In genomic region chr14:106348873-106349540, GRCh38 we compare ENCODE assay signal across 7 cellular contexts.
DNase-seq lines count a peak whose midpoint lies in the region; ATAC-seq and TF ChIP-seq lines count a peak whose summit lies in the region.
"Not testable (repeated sequence)": the region's sequence is repeated elsewhere in the genome, so short reads cannot be mapped to it uniquely, and the experiment has no call there.

No MANE protein-coding gene starts in this region.

- POLR2A ChIA-PET in naive thymus-derived CD8-positive, alpha-beta T cell (lab: Charles Lee), result not testable (repeated sequence)

- not testable (repeated sequence) for H3K36me3 ChIP-seq in effector memory CD4-positive, alpha-beta T cell (ENCODE audit: control insufficient read depth, insufficient read depth, low read length)

- not testable (repeated sequence) for H3K4me3 ChIP-seq in GM12864 (ENCODE audit: low read depth, low read length); NB4 (ENCODE audit: low read depth, low read length); effector memory CD4-positive, alpha-beta T cell (ENCODE audit: insufficient read depth, low read depth, low read length, poor library complexity, severe bottlenecking)

- not testable (repeated sequence) for H3K27ac ChIP-seq in effector memory CD4-positive, alpha-beta T cell (ENCODE audit: insufficient read depth, low read length, poor library complexity, severe bottlenecking)

- H3K27me3 Mint-ChIP-seq in activated T-cell treated with anti-CD3 and anti-CD28 coated beads, Interleukin-2, amount 50 U/mL, for 72 hours (ENCODE audit: low read depth), result peaks cover 55% of the 10 kb centered on the region
- peaks cover 0 to 38% (median 21%) of the 10 kb centered on the region in 5 donors for H3K27me3 Mint-ChIP-seq in naive thymus-derived CD8-positive, alpha-beta T cell

- H3K4me1 Mint-ChIP-seq in activated T-cell treated with anti-CD3 and anti-CD28 coated beads, Interleukin-2, amount 50 U/mL, for 72 hours (ENCODE audit: low read depth), result not testable (repeated sequence)
- peaks cover 2 to 12% (median 7%) of the 10 kb centered on the region in 4 donors for H3K4me1 Mint-ChIP-seq in naive thymus-derived CD8-positive, alpha-beta T cell

- not testable (repeated sequence) for H3K4me1 ChIP-seq in effector memory CD4-positive, alpha-beta T cell (ENCODE audit: control insufficient read depth, insufficient read depth, low read length, poor library complexity, severe bottlenecking)

- DNase-seq in GM12864 (ENCODE audit: low read depth), result not testable (repeated sequence)
- DNase-seq in NB4 (ENCODE audit: low read depth), result peak; percentile 49
- peak; percentile 53 for DNase-seq in activated CD4-positive, alpha-beta T cell treated with anti-CD3 and anti-CD28 coated beads for 1 hour
- peak; percentile 61 to 93 for DNase-seq in activated T-cell treated with anti-CD3 and anti-CD28 coated beads, Interleukin-2, amount 50 U/mL, for 72 hours
- DNase-seq in effector memory CD4-positive, alpha-beta T cell, result peak in 2 of 3 donors; percentile 53 to 70
- DNase-seq in naive thymus-derived CD8-positive, alpha-beta T cell, result peak in 9 of 10 donors; percentile 48 to 91 (median 82)
- peak; percentile 19 to 69 (median 41) for DNase-seq in stimulated activated CD4-positive, alpha-beta T cell treated with anti-CD3 and anti-CD28 coated beads, TNF-alpha, amount 100 ng/mL, for 24 hours (ENCODE audit: low read depth in 3 of 3)

- not testable (repeated sequence) for H3K36me3 Mint-ChIP-seq in activated T-cell treated with anti-CD3 and anti-CD28 coated beads, Interleukin-2, amount 50 U/mL, for 72 hours (ENCODE audit: insufficient read depth in 2 of 2); naive thymus-derived CD8-positive, alpha-beta T cell

- not testable (repeated sequence) for H3K9me3 Mint-ChIP-seq in activated T-cell treated with anti-CD3 and anti-CD28 coated beads, Interleukin-2, amount 50 U/mL, for 72 hours; naive thymus-derived CD8-positive, alpha-beta T cell

- peak; percentile 41 to 65 for ATAC-seq in activated T-cell treated with anti-CD3 and anti-CD28 coated beads, Interleukin-2, amount 50 U/mL, for 72 hours (replicated peaks in 1 of 2)
- ATAC-seq in naive thymus-derived CD8-positive, alpha-beta T cell, result peak in 1 of 2 donors; percentile 50

- not testable (repeated sequence) for H3K27ac Mint-ChIP-seq in activated T-cell treated with anti-CD3 and anti-CD28 coated beads, Interleukin-2, amount 50 U/mL, for 72 hours; naive thymus-derived CD8-positive, alpha-beta T cell

- H3K9me3 ChIP-seq in effector memory CD4-positive, alpha-beta T cell (ENCODE audit: control insufficient read depth, low read length), result not testable (repeated sequence)

- not testable (repeated sequence) for H3K4me3 Mint-ChIP-seq in activated T-cell treated with anti-CD3 and anti-CD28 coated beads, Interleukin-2, amount 50 U/mL, for 72 hours
- H3K4me3 Mint-ChIP-seq in naive thymus-derived CD8-positive, alpha-beta T cell, result peak overlapping the region in 1 of 10 donors; percentile 43

- not testable (repeated sequence) for TF ChIP-seq POLR2A in NB4 (IDR thresholded peaks at IDR 0.05; ENCODE audit: extremely low read depth, insufficient read length)

- TF ChIP-seq CTCF in GM12864 (IDR thresholded peaks at IDR 0.05; ENCODE audit: low read depth, low read length, missing control alignments) (peak; percentile 51), NB4 (IDR thresholded peaks at IDR 0.05; ENCODE audit: low read depth, low read length) (peak; percentile 44)

- not testable (repeated sequence) for H3K27me3 ChIP-seq in effector memory CD4-positive, alpha-beta T cell (replicated peaks; ENCODE audit: control insufficient read depth, insufficient read depth, low read length, poor library complexity, severe bottlenecking)
